9 cellular contexts compared by ENCODE assay signal in genomic region chr14:69767369-69767999, GRCh38. TPM values are rescaled to one million over a fixed set of nuclear protein-coding genes. Genes with fewer than 3 reads are reported as not detected.
DNase-seq lines count a peak whose midpoint lies in the region; ATAC-seq and TF ChIP-seq lines count a peak whose summit lies in the region.
"Had no signal": no experiment of that assay in that cellular context is flagged by ENCODE, and none has a peak within 500 bp of the region (broad histone marks: within the 10 kb centered on the region; RNA-seq: fewer than 3 reads in every experiment).

No MANE protein-coding gene starts in this region.

- peak; percentile 2 for TF ChIP-seq CTCF in liver (IDR thresholded peaks at IDR 0.05; ENCODE audit: low read depth, low read length, missing input control)

- H3K9me3 ChIP-seq in BLaER1 (no peaks in the 10 kb centered on the region), liver (ENCODE audit: control insufficient read depth in 4 of 4, low read length in 3 of 4) (no peaks in the 10 kb centered on the region)

- H3K4me2 ChIP-seq in BLaER1: peak overlapping the region; percentile 87

- peak overlapping the region; percentile 89 for H3K4me3 ChIP-seq in BLaER1
- peak overlapping the region; percentile 73 to 86 (median 77) for H3K4me3 ChIP-seq in liver (ENCODE audit: low read depth in 1 of 3, low read length in 3 of 3)

- H3K27ac ChIP-seq in BLaER1: peak overlapping the region; percentile 98
- H3K27ac ChIP-seq in liver (ENCODE audit: low read depth in 1 of 2, low read length in 2 of 2): peak overlapping the region; percentile 97 to 100

- peaks cover 47% of the 10 kb centered on the region for H3K36me3 ChIP-seq in BLaER1
- H3K36me3 ChIP-seq in liver (ENCODE audit: control insufficient read depth in 4 of 4, insufficient read depth in 3 of 4, low read depth in 1 of 4, low read length in 3 of 4): peaks cover 14 to 42% (median 39%) of the 10 kb centered on the region in 4 donors

- ATAC-seq in GM19395 (IDR thresholded peaks at IDR 0.05; ENCODE audit: unreplicated experiment) (peak; percentile 69), HG03521 (IDR thresholded peaks at IDR 0.05; ENCODE audit: unreplicated experiment) (peak; percentile 71)

- peaks cover 50% of the 10 kb centered on the region for H4K20me1 ChIP-seq in BLaER1

- H3K4me1 ChIP-seq in BLaER1 (peaks cover 29% of the 10 kb centered on the region), liver (ENCODE audit: control insufficient read depth in 4 of 4, insufficient read depth in 4 of 4, low read length in 3 of 4) (peaks cover 6 to 37% (median 24%) of the 10 kb centered on the region in 4 donors)

- H3K27me3 ChIP-seq in BLaER1 (no peaks in the 10 kb centered on the region), liver (ENCODE audit: control insufficient read depth in 4 of 4, insufficient read depth in 4 of 4, low read length in 3 of 4) (no peaks in the 10 kb centered on the region)

- peak in 1 of 2 donors; percentile 25 for TF ChIP-seq RAD21 in liver (IDR thresholded peaks at IDR 0.05)

- DNase-seq in NCI-H69 (lab: John Stamatoyannopoulos, UW) (peak; percentile 97), dermis blood vessel endothelial cell (peak; percentile 95)
- DNase-seq in activated CD4-positive, alpha-beta T cell treated with anti-CD3 and anti-CD28 coated beads, Interleukin-2, amount 50 U/mL, for 4 hours: peak; percentile 82 to 85
- DNase-seq in stimulated activated CD4-positive, alpha-beta T cell treated with anti-CD3 and anti-CD28 coated beads, Interleukin-2, amount 100 ng/mL, for 48 hours: peak; percentile 89 to 90

- H3K9ac ChIP-seq in BLaER1: peak overlapping the region; percentile 100
- H3K9ac ChIP-seq in liver (ENCODE audit: low read depth in 1 of 2, low read length in 2 of 2): peak overlapping the region; percentile 96 to 100

- under 1% methylated on average over 54 of the region's 54 CpGs for WGBS in liver

TF ChIP-seq in liver, 16 proteins besides CTCF, POLR2A, EP300 and RAD21:
- TF ChIP-seq SP1 (IDR thresholded peaks at IDR 0.05) (no peak), ATF3 (IDR thresholded peaks at IDR 0.05) (no peak), JUND (IDR thresholded peaks at IDR 0.05) (peak in 1 of 2 donors; percentile 11), YY1 (IDR thresholded peaks at IDR 0.05) (peak; percentile 98), EGR1 (IDR thresholded peaks at IDR 0.05; ENCODE audit: low read depth in 2 of 2) (no peak), HNF4A (conservative IDR thresholded peaks at IDR 0.05) (no peak), TAF1 (conservative IDR thresholded peaks at IDR 0.05) (peak; percentile 90), GABPA (IDR thresholded peaks at IDR 0.05 in 1 of 2, conservative IDR thresholded peaks at IDR 0.05 in 1 of 2) (no peak), MAX (IDR thresholded peaks at IDR 0.05) (no peak), FOXA2 (IDR thresholded peaks at IDR 0.05) (peak; percentile 4), REST (IDR thresholded peaks at IDR 0.05) (no peak), ZBTB33 (IDR thresholded peaks at IDR 0.05) (peak; percentile 96)
TF ChIP-seq in liver: peak in this region for 5.

RNA-seq across cellular contexts. Expression of gene SRSF5, which starts 0.5 kb away (rescaled TPM):
- total RNA-seq in dermis blood vessel endothelial cell (155 and 195 TPM in 2 replicates), liver (100 to 1,000 TPM in 1 of 2 donors, 10 to 100 TPM in 1; 74.4 to 254 TPM)
- 100 to 1,000 TPM in 1 of 2 donors, 10 to 100 TPM in 1; 89.7 to 205 TPM for polyA plus RNA-seq in liver

RNA-seq across cellular contexts. Expression of gene SLC10A1, which starts 29.6 kb away (rescaled TPM):
- total RNA-seq in dermis blood vessel endothelial cell (not detected in 2 replicates), liver (10 to 100 TPM in 1 of 2 donors, 1 to 10 TPM in 1; 1.1 to 77.3 TPM)
- 10 to 100 TPM; 52.2 to 68.5 TPM for polyA plus RNA-seq in liver
- total RNA-seq: T-helper 1 cell treated with Interleukin-12 subunit alpha and Interleukin-12 subunit beta and Interleukin-4 antibody, amounts not matched to agents 30 ng/mL and 1 ng/mL, for 36 hours had no signal

Comparison
In these comparisons a context has a peak if more than half of its experiments do, and no peak if none do; other contexts are left out.
1. Peak in every context shown above with its lines: DNase-seq, ATAC-seq, H3K4me3 ChIP-seq and H3K27ac ChIP-seq.